ENCODE assay signal across 14 cellular contexts in genomic region chr5:133732536-133732935, GRCh38.
DNase-seq lines count a peak whose midpoint lies in the region; ATAC-seq and TF ChIP-seq lines count a peak whose summit lies in the region.
"Had no signal": no experiment of that assay in that cellular context is flagged by ENCODE, and none has a peak within 500 bp of the region (broad histone marks: within the 10 kb centered on the region; RNA-seq: fewer than 3 reads in every experiment).

No MANE protein-coding gene starts in this region.

- no peak overlapping the region for H3K4me3 Mint-ChIP-seq in stimulated activated memory B cell treated with anti-CD40 and anti-IgM and Interleukin-4, amounts not matched to agents 10 μg/mL and 1 μg/mL and 100 μg/mL, for 72 hours
- H3K4me3 Mint-ChIP-seq: B cell; CD4-positive, alpha-beta T cell had no signal

- H3K9me3 Mint-ChIP-seq in stimulated activated memory B cell treated with anti-CD40 and anti-IgM and Interleukin-4, amounts not matched to agents 10 μg/mL and 1 μg/mL and 100 μg/mL, for 72 hours: peaks cover 6% of the 10 kb centered on the region
- H3K9me3 Mint-ChIP-seq: CD4-positive, alpha-beta T cell had no signal

- no peaks in the 10 kb centered on the region for H4K20me1 ChIP-seq in smooth muscle cell (ENCODE audit: low read depth)

- peak; percentile 46 for DNase-seq in activated effector memory CD4-positive, alpha-beta T cell treated with anti-CD3 and anti-CD28 coated beads, Interleukin-2, amount 50 U/mL, for 16 hours
- DNase-seq in activated effector memory CD4-positive, alpha-beta T cell treated with Interleukin-2 at 50 U/mL for 16 hours: no peak
- DNase-seq in mesenteric fat pad (ENCODE audit: low spot score) (peak; percentile 82), smooth muscle cell (lab: John Stamatoyannopoulos, UW; ENCODE audit: unreplicated experiment) (no peak)
- DNase-seq in stimulated activated CD4-positive, alpha-beta T cell treated with anti-CD3 and anti-CD28 coated beads, Interleukin-12 subunit alpha, Interleukin-12 subunit beta, amount 100 ng/mL, for 4 hours: no peak
- DNase-seq: C1 segment of cervical spinal cord, Calu3, DMS 273 treated with DMSO at 0.1 percent for 48 hours had no signal

- H3K36me3 Mint-ChIP-seq in stimulated activated memory B cell treated with anti-CD40 and anti-IgM and Interleukin-4, amounts not matched to agents 10 μg/mL and 1 μg/mL and 100 μg/mL, for 72 hours: peaks cover 6% of the 10 kb centered on the region

- no peak overlapping the region for H2AFZ ChIP-seq in smooth muscle cell (ENCODE audit: low read depth)

- no peak overlapping the region for H3K27ac Mint-ChIP-seq in stimulated activated memory B cell treated with anti-CD40 and anti-IgM and Interleukin-4, amounts not matched to agents 10 μg/mL and 1 μg/mL and 100 μg/mL, for 72 hours
- H3K27ac Mint-ChIP-seq: B cell; CD4-positive, alpha-beta T cell had no signal

- H3K9ac ChIP-seq in smooth muscle cell (ENCODE audit: low read depth): no peak overlapping the region

- no peak for TF ChIP-seq CTCF in smooth muscle cell (IDR thresholded peaks at IDR 0.05; ENCODE audit: borderline replicate concordance, insufficient read depth, poor library complexity, severe bottlenecking)

- no peaks in the 10 kb centered on the region for H3K27me3 ChIP-seq in smooth muscle cell (ENCODE audit: low read depth)

- H3K9me3 ChIP-seq in smooth muscle cell (replicated peaks; ENCODE audit: low read depth): no peaks in the 10 kb centered on the region
- H3K9me3 ChIP-seq: HAP-1 had no signal

- no peaks in the 10 kb centered on the region for H3K36me3 ChIP-seq in smooth muscle cell (ENCODE audit: low read depth)
- H3K36me3 ChIP-seq: HAP-1 had no signal

- no peaks in the 10 kb centered on the region for H3K4me1 Mint-ChIP-seq in stimulated activated memory B cell treated with anti-CD40 and anti-IgM and Interleukin-4, amounts not matched to agents 10 μg/mL and 1 μg/mL and 100 μg/mL, for 72 hours
- H3K4me1 Mint-ChIP-seq: B cell had no signal

- H3K4me2 ChIP-seq in smooth muscle cell: no peak overlapping the region

- H3K27ac ChIP-seq in smooth muscle cell (ENCODE audit: low read depth): no peak overlapping the region

- no peaks in the 10 kb centered on the region for H3K79me2 ChIP-seq in smooth muscle cell (ENCODE audit: low read depth)

- ATAC-seq in stimulated activated memory B cell treated with anti-CD40 and anti-IgM and Interleukin-4, amounts not matched to agents 10 μg/mL and 1 μg/mL and 100 μg/mL, for 72 hours: peak; percentile 5
- ATAC-seq in HG03175 (IDR thresholded peaks at IDR 0.05; ENCODE audit: unreplicated experiment): no peak
- ATAC-seq: HepG2 had no signal

- peaks cover 16% of the 10 kb centered on the region for H3K27me3 Mint-ChIP-seq in stimulated activated memory B cell treated with anti-CD40 and anti-IgM and Interleukin-4, amounts not matched to agents 10 μg/mL and 1 μg/mL and 100 μg/mL, for 72 hours
- H3K27me3 Mint-ChIP-seq: B cell had no signal

- no peaks in the 10 kb centered on the region for H3K4me1 ChIP-seq in smooth muscle cell (ENCODE audit: low read depth)
- H3K4me1 ChIP-seq: HAP-1 had no signal

- H3F3A ChIP-seq in smooth muscle cell (ENCODE audit: low read depth): no peaks in the 10 kb centered on the region

- WGBS in smooth muscle cell (ENCODE audit: low lambda C conversion rate): 94% methylated on average over 10 of the region's 10 CpGs

- no peak overlapping the region for H3K4me3 ChIP-seq in smooth muscle cell
- H3K4me3 ChIP-seq: HAP-1 had no signal

Comparison
In these comparisons a context has a peak if more than half of its experiments do, and no peak if none do; other contexts are left out.
1. DNase-seq: peak in activated effector memory CD4-positive, alpha-beta T cell treated with anti-CD3 and anti-CD28 coated beads, Interleukin-2, amount 50 U/mL, for 16 hours (single experiment) and mesenteric fat pad (single experiment); none in activated effector memory CD4-positive, alpha-beta T cell treated with Interleukin-2 at 50 U/mL for 16 hours (single experiment), smooth muscle cell (single experiment) and stimulated activated CD4-positive, alpha-beta T cell treated with anti-CD3 and anti-CD28 coated beads, Interleukin-12 subunit alpha, Interleukin-12 subunit beta, amount 100 ng/mL, for 4 hours (single experiment).